Comparison of ENCODE assay signal across 14 cellular contexts in genomic region chr4:88352062-88352461, GRCh38. TPM values are rescaled to one million over a fixed set of nuclear protein-coding genes. Genes with fewer than 3 reads are reported as not detected.
A peak's percentile ranks its signal among the peaks of the same experiment; 100 is the strongest.
DNase-seq lines count a peak whose midpoint lies in the region; TF ChIP-seq lines count a peak whose summit lies in the region.
"Had no signal": no experiment of that assay in that cellular context is flagged by ENCODE, and none has a peak within 500 bp of the region (broad histone marks: within the 10 kb centered on the region; RNA-seq: fewer than 3 reads in every experiment).

No MANE protein-coding gene starts in this region.

- intact Hi-C loops in esophagus muscularis mucosa (cut with DNase I): no loop called here

- no peak for TF ChIP-seq CTCF in esophagus muscularis mucosa (IDR thresholded peaks at IDR 0.05)

- H3K9me3 ChIP-seq in esophagus muscularis mucosa: peaks cover 0 to 18% (median 0%) of the 10 kb centered on the region in 4 donors

- DNase-seq in GM04504 (ENCODE audit: low read depth) (peak; percentile 48), NOMO-1 treated with DMSO at 0.1 percent for 48 hours (lab: John Stamatoyannopoulos, UW; ENCODE audit: unreplicated experiment) (peak; percentile 36), esophagus muscularis mucosa (ENCODE audit: extremely low spot score) (peak; percentile 26), renal cortical epithelial cell (ENCODE audit: low read depth) (peak; percentile 76), RKO (ENCODE audit: low spot score) (no peak), caudate nucleus (lab: John Stamatoyannopoulos, UW) (no peak), HuH-7.5 (ENCODE audit: low spot score) (no peak)
- DNase-seq: activated CD4-positive, alpha-beta T cell treated with anti-CD3 and anti-CD28 coated beads, Interleukin-2, amount 50 U/mL, for 1 hour; activated effector memory CD4-positive, alpha-beta T cell treated with anti-CD3 and anti-CD28 coated beads, Interleukin-2, amount 50 U/mL, for 16 hours; DMS153; midbrain; NCI-H1048; NCI-H524 had no signal

- H3K4me1 ChIP-seq in esophagus muscularis mucosa: no peaks in the 10 kb centered on the region

- no peak overlapping the region for H3K27ac ChIP-seq in esophagus muscularis mucosa (replicated peaks in 1 of 4)
- H3K27ac ChIP-seq in caudate nucleus (ENCODE audit: low read depth, low read length): no peak overlapping the region
- H3K27ac ChIP-seq: HL-60 had no signal

- TF ChIP-seq EP300 in esophagus muscularis mucosa (IDR thresholded peaks at IDR 0.05): no peak

- TF ChIP-seq POLR2A in esophagus muscularis mucosa (IDR thresholded peaks at IDR 0.05; ENCODE audit: low read depth): no peak

- H3K27me3 ChIP-seq in esophagus muscularis mucosa: no peaks in the 10 kb centered on the region

- 70% methylated on average over 3 of the region's 3 CpGs for WGBS in esophagus muscularis mucosa

- H3K4me3 ChIP-seq in esophagus muscularis mucosa: no peak overlapping the region

- H3K36me3 ChIP-seq in esophagus muscularis mucosa: no peaks in the 10 kb centered on the region

RNA-seq across cellular contexts. Expression of gene HERC6, which starts 26.6 kb away (rescaled TPM):
- 1 to 10 TPM; 3.8 to 5.2 (median 4.9) TPM for total RNA-seq in esophagus muscularis mucosa
- total RNA-seq in renal cortical epithelial cell: 25.6 and 27.4 TPM in 2 replicates

Comparison
In these comparisons a context has a peak if more than half of its experiments do, and no peak if none do; other contexts are left out.
1. DNase-seq: peak in GM04504 (single experiment), NOMO-1 treated with DMSO at 0.1 percent for 48 hours (single experiment), esophagus muscularis mucosa (single experiment) and renal cortical epithelial cell (single experiment); none in RKO (single experiment), caudate nucleus (0 of 61) and HuH-7.5 (single experiment).